Comparison of ENCODE assay signal across 1 cellular context in genomic region chr9:91419222-91420191, GRCh38.
TF ChIP-seq lines count a peak whose summit lies in the region.

No MANE protein-coding gene starts in this region.

TF ChIP-seq in K562, 482 proteins besides CTCF, POLR2A, EP300 and RAD21 (continued from another document and continues in another):
- TF ChIP-seq AFF1 (IDR thresholded peaks at IDR 0.05; ENCODE audit: low read depth in 1 of 2, partially characterized antibody in 2 of 2) = peak in 1 of 2 experiments; percentile 56
- no peak for TF ChIP-seq ZBTB40 (IDR thresholded peaks at IDR 0.05)
- TF ChIP-seq ZBTB40 (CRISPR knock-in tag; IDR thresholded peaks at IDR 0.05) = no peak
- no peak for TF ChIP-seq SRSF1 (IDR thresholded peaks at IDR 0.05; ENCODE audit: low read depth, low read length)
- no peak for TF ChIP-seq PRDM10 (IDR thresholded peaks at IDR 0.05; ENCODE audit: partially characterized antibody)
- no peak for TF ChIP-seq PTRF (tag; IDR thresholded peaks at IDR 0.05)
- TF ChIP-seq FOXP4 (CRISPR knock-in tag; IDR thresholded peaks at IDR 0.05; ENCODE audit: borderline replicate concordance) = no peak; the same call in 1 of the 2 replicates
- TF ChIP-seq ARID1B (IDR thresholded peaks at IDR 0.05) = peak; percentile 84
- no peak for TF ChIP-seq CUX1 (CRISPR knock-in tag; IDR thresholded peaks at IDR 0.05)
- no peak for TF ChIP-seq PURB (CRISPR knock-in tag; IDR thresholded peaks at IDR 0.05; ENCODE audit: low read depth)
- no peak for TF ChIP-seq E2F4 (CRISPR knock-in tag; IDR thresholded peaks at IDR 0.05; ENCODE audit: low read depth)
- peak; percentile 94 for TF ChIP-seq IRF9 (tag; IDR thresholded peaks at IDR 0.05)
- no peak for TF ChIP-seq ZNF274 (IDR thresholded peaks at IDR 0.05; ENCODE audit: borderline replicate concordance, low read depth, low read length)
- no peak for TF ChIP-seq ZNF449 (CRISPR knock-in tag; IDR thresholded peaks at IDR 0.05)
- TF ChIP-seq COPS2 (conservative IDR thresholded peaks at IDR 0.05) = no peak
- no peak for TF ChIP-seq USF2 (CRISPR knock-in tag; IDR thresholded peaks at IDR 0.05)
- peak; percentile 55 for TF ChIP-seq MEIS2 (IDR thresholded peaks at IDR 0.05; ENCODE audit: partially characterized antibody)
